8 cellular contexts compared by ENCODE assay signal in genomic region chr14:89956294-89957009, GRCh38. TPM values are rescaled to one million over a fixed set of nuclear protein-coding genes. Genes with fewer than 3 reads are reported as not detected.
DNase-seq lines count a peak whose midpoint lies in the region; ATAC-seq and TF ChIP-seq lines count a peak whose summit lies in the region.

No MANE protein-coding gene starts in this region.

- H3K4me1 Mint-ChIP-seq in CD14-positive monocyte: peaks cover 32% of the 10 kb centered on the region
- peaks cover 79% of the 10 kb centered on the region for H3K4me1 Mint-ChIP-seq in activated T-helper 1 cell treated with anti-CD3 and anti-CD28 coated beads, Interleukin-12 subunit alpha, Interleukin-12 subunit beta, Interleukin-2, Interleukin-4 antibody, amounts not matched to agents 30 ng/mL and 10 ng/mL and 1 ng/mL, durations not matched to agents 14 hours and 24 hours and 36 hours (ENCODE audit: low read depth)

- peak; percentile 32 for ATAC-seq in GM19452 (IDR thresholded peaks at IDR 0.05; ENCODE audit: unreplicated experiment)
- peak; percentile 1; the same call in 1 of the 2 replicates for ATAC-seq in Panc1

- peaks cover 0 to 3% (median 0%) of the 10 kb centered on the region in 3 donors for H3K27me3 Mint-ChIP-seq in CD14-positive monocyte (ENCODE audit: low read depth in 3 of 3)
- H3K27me3 Mint-ChIP-seq in activated T-helper 1 cell treated with anti-CD3 and anti-CD28 coated beads, Interleukin-12 subunit alpha, Interleukin-12 subunit beta, Interleukin-2, Interleukin-4 antibody, amounts not matched to agents 30 ng/mL and 10 ng/mL and 1 ng/mL, durations not matched to agents 14 hours and 24 hours and 36 hours (ENCODE audit: insufficient read depth): no peaks in the 10 kb centered on the region

- H3K27ac Mint-ChIP-seq in CD14-positive monocyte: peak overlapping the region; percentile 92 to 98 (median 97)
- peak overlapping the region; percentile 98 for H3K27ac Mint-ChIP-seq in activated T-helper 1 cell treated with anti-CD3 and anti-CD28 coated beads, Interleukin-12 subunit alpha, Interleukin-12 subunit beta, Interleukin-2, Interleukin-4 antibody, amounts not matched to agents 30 ng/mL and 10 ng/mL and 1 ng/mL, durations not matched to agents 14 hours and 24 hours and 36 hours

- H3K27me3 ChIP-seq in Panc1 (ENCODE audit: control insufficient read depth, insufficient read depth, low read length): no peaks in the 10 kb centered on the region
- no peaks in the 10 kb centered on the region for H3K27me3 ChIP-seq in neutrophil

- H3K36me3 Mint-ChIP-seq in CD14-positive monocyte: peaks cover 9 to 15% of the 10 kb centered on the region in 2 donors
- peaks cover 36% of the 10 kb centered on the region for H3K36me3 Mint-ChIP-seq in activated T-helper 1 cell treated with anti-CD3 and anti-CD28 coated beads, Interleukin-12 subunit alpha, Interleukin-12 subunit beta, Interleukin-2, Interleukin-4 antibody, amounts not matched to agents 30 ng/mL and 10 ng/mL and 1 ng/mL, durations not matched to agents 14 hours and 24 hours and 36 hours (ENCODE audit: low read depth)

- in situ Hi-C loops in Panc1 (cut with HindIII; ENCODE audit: low pct_unique_long_range_greater_than_20kb, low sequenced_read_pairs): no loop called here

- H3K9me3 Mint-ChIP-seq in CD14-positive monocyte: peaks cover 0 to 7% (median 0%) of the 10 kb centered on the region in 7 donors
- H3K9me3 Mint-ChIP-seq in activated T-helper 1 cell treated with anti-CD3 and anti-CD28 coated beads, Interleukin-12 subunit alpha, Interleukin-12 subunit beta, Interleukin-2, Interleukin-4 antibody, amounts not matched to agents 30 ng/mL and 10 ng/mL and 1 ng/mL, durations not matched to agents 14 hours and 24 hours and 36 hours: no peaks in the 10 kb centered on the region

- CTCF ChIA-PET in Panc1 (lab: Charles Lee): interaction anchor here (0.6 kb wide), 1 partner anchor 40 kb away, joined by 3 read pairs; no protein-coding TSS in a partner anchor

- peak overlapping the region; percentile 83 to 87 for H3K4me3 Mint-ChIP-seq in CD14-positive monocyte
- peak overlapping the region; percentile 92 for H3K4me3 Mint-ChIP-seq in activated T-helper 1 cell treated with anti-CD3 and anti-CD28 coated beads, Interleukin-12 subunit alpha, Interleukin-12 subunit beta, Interleukin-2, Interleukin-4 antibody, amounts not matched to agents 30 ng/mL and 10 ng/mL and 1 ng/mL, durations not matched to agents 14 hours and 24 hours and 36 hours

- H3K4me3 ChIP-seq in Panc1 (ENCODE audit: low read depth in 2 of 2, low read length in 2 of 2): peak overlapping the region; percentile 79 to 90
- H3K4me3 ChIP-seq in fibroblast of the aortic adventitia (ENCODE audit: low read depth, low read length): peak overlapping the region; percentile 82
- peak overlapping the region; percentile 90 to 91 for H3K4me3 ChIP-seq in neutrophil (ENCODE audit: low read depth in 1 of 2, low read length in 1 of 2)

- H3K9me3 ChIP-seq in Panc1 (ENCODE audit: control insufficient read depth, insufficient read depth, low read depth, low read length) (no peaks in the 10 kb centered on the region), neutrophil (no peaks in the 10 kb centered on the region)

- DNase-seq in CD14-positive monocyte (ENCODE audit: low spot score) (peak; percentile 96), HK-2 (ENCODE audit: unreplicated experiment) (peak; percentile 91), Panc1 (ENCODE audit: low read depth, low spot score) (no peak), fibroblast of the aortic adventitia (ENCODE audit: low read depth) (peak; percentile 81), substantia nigra (lab: John Stamatoyannopoulos, UW) (peak in 17 of 49 donors; percentile 10 to 66 (median 28))
- peak; percentile 73 for DNase-seq in activated T-helper 1 cell treated with anti-CD3 and anti-CD28 coated beads, Interleukin-12 subunit alpha, Interleukin-12 subunit beta, Interleukin-2, Interleukin-4 antibody, amounts not matched to agents 30 ng/mL and 10 ng/mL and 1 ng/mL, durations not matched to agents 14 hours and 24 hours and 36 hours (ENCODE audit: low spot score)

- H3K36me3 ChIP-seq in Panc1 (ENCODE audit: control insufficient read depth, insufficient read depth, low read length) (peaks cover 3% of the 10 kb centered on the region), neutrophil (no peaks in the 10 kb centered on the region)

- TF ChIP-seq CTCF in CD14-positive monocyte (IDR thresholded peaks at IDR 0.05) (no peak), Panc1 (IDR thresholded peaks at IDR 0.05) (0 out of 2 replicates have a peak, but pooled peaks have one; percentile 1), fibroblast of the aortic adventitia (IDR thresholded peaks at IDR 0.05; ENCODE audit: insufficient read depth, low read length) (no peak), neutrophil (IDR thresholded peaks at IDR 0.05) (no peak)

- BruUV-seq in Panc1 (replicated peaks; lab: Mats Ljungman, UMichigan): no TSS peak

- H3K27ac ChIP-seq in Panc1 (ENCODE audit: low read length) (peak overlapping the region; percentile 72), neutrophil (peak overlapping the region; percentile 91), substantia nigra (ENCODE audit: low read depth, low read length, poor library complexity, severe bottlenecking) (peak overlapping the region; percentile 39)

- POLR2A ChIA-PET in Panc1 (lab: Charles Lee): interaction anchor here (0.5 to 0.7 kb wide), 3 partner anchors 20 to 735 kb away, joined by 3 to 7 read pairs (median 3); no protein-coding TSS in a partner anchor

- peaks cover 10% of the 10 kb centered on the region for H3K4me1 ChIP-seq in Panc1 (ENCODE audit: control insufficient read depth, insufficient read depth, low read length)
- H3K4me1 ChIP-seq in neutrophil (ENCODE audit: control insufficient read depth in 1 of 2, insufficient read depth in 1 of 2, low read depth in 1 of 2, low read length in 1 of 2): peaks cover 20 to 33% of the 10 kb centered on the region in 2 experiments

- intact Hi-C loops in CD14-positive monocyte (cut with micrococcal nuclease) (loop anchor here (10.0 kb wide), 6 partner anchors 108 to 1108 kb away; partner anchors contain the start of genes PSMC1 (in 2 of the 2), FOXN3 (in 1 of the 2), KCNK13 (in 1 of the 2) and RPS6KA5 (in 1 of the 2)), Panc1 (cut with micrococcal nuclease; ENCODE audit: unreplicated experiment) (no loop called here)
- intact Hi-C loops in activated T-helper 1 cell treated with anti-CD3 and anti-CD28 coated beads, Interleukin-12 subunit alpha, Interleukin-12 subunit beta, Interleukin-2, Interleukin-4 antibody, amounts not matched to agents 30 ng/mL and 10 ng/mL and 1 ng/mL, durations not matched to agents 14 hours and 24 hours and 36 hours (cut with micrococcal nuclease): loop anchor here (1.0 to 10.0 kb wide), 5 partner anchors 281 to 1949 kb away; partner anchors contain the start of genes CALM1, GPR65 and TTC8

RNA-seq across cellular contexts. Expression of gene TDP1, which starts 0.7 kb away (rescaled TPM):
- polyA plus RNA-seq in CD14-positive monocyte: 10 to 100 TPM; 10.6 to 13.4 TPM
- total RNA-seq in Panc1 (2021; ENCODE audit: unreplicated experiment): 23.9 TPM
- polyA plus RNA-seq in Panc1 (2012; ENCODE audit: insufficient read length): 11.5 TPM
- total RNA-seq in activated T-helper 1 cell treated with anti-CD3 and anti-CD28 coated beads, Interleukin-12 subunit alpha, Interleukin-12 subunit beta, Interleukin-2, Interleukin-4 antibody, amounts not matched to agents 30 ng/mL and 10 ng/mL and 1 ng/mL, durations not matched to agents 14 hours and 24 hours and 36 hours: 78.5 and 84.2 TPM in 2 replicates
- 6.1 and 28.7 TPM in 2 replicates for total RNA-seq in fibroblast of the aortic adventitia (ENCODE audit: low replicate concordance)

RNA-seq across cellular contexts. Expression of gene EFCAB11, which starts 1.9 kb away (rescaled TPM):
- 1 to 10 TPM; 2.0 to 4.3 TPM for polyA plus RNA-seq in CD14-positive monocyte
- total RNA-seq in Panc1 (2021; ENCODE audit: unreplicated experiment): 12.3 TPM
- polyA plus RNA-seq in Panc1 (2012; ENCODE audit: insufficient read length): 7.4 TPM
- total RNA-seq in activated T-helper 1 cell treated with anti-CD3 and anti-CD28 coated beads, Interleukin-12 subunit alpha, Interleukin-12 subunit beta, Interleukin-2, Interleukin-4 antibody, amounts not matched to agents 30 ng/mL and 10 ng/mL and 1 ng/mL, durations not matched to agents 14 hours and 24 hours and 36 hours: 6.0 and 8.2 TPM in 2 replicates
- total RNA-seq in fibroblast of the aortic adventitia (ENCODE audit: low replicate concordance): 3.2 and 11.1 TPM in 2 replicates

Comparison
In these comparisons a context has a peak if more than half of its experiments do, and no peak if none do; other contexts are left out.
1. H3K27ac ChIP-seq: peak in every context shown above with its lines; median percentile 91 in neutrophil; 72 in Panc1; 39 in substantia nigra.